1 cellular context compared by ENCODE assay signal in the genomic region with DNA sequence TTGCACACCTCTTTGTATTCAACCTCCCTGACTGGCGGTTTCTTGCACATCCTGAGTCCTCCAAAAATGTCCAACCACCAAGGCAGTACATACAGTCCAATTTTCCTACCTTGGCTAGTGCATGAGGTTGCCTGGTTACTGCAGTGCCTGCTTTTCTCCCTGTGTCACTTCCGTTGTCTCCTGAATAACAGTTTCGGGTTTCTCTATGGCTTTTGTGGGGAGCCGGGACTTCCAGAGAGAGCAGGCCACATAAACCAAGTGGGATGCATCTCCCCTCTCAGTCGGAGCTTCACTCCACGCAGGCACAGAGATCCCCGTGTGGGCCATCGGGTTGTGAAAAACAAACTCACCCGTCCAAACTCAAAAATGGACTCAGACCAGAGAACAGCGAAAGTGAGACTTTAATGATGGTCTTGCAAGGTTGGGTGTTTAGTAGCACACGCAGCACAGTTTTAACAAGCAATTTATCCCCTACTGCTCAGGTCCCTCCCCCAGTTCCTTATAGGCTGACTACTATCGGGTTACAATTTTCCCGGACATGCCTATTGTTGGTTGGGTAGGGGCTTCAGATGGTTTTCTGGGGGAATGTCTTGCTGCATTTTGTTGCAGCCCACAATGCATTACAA.
TF ChIP-seq lines count a peak whose summit lies in the region.

No MANE protein-coding gene starts in this region.

TF ChIP-seq in WTC11, 78 proteins besides CTCF, POLR2A, EP300 and RAD21 (continued from another document):
- TF ChIP-seq ATF2 (CRISPR knock-in tag; IDR thresholded peaks at IDR 0.05; ENCODE audit: borderline replicate concordance, low read depth) (no peak), ZNF416 (CRISPR knock-in tag; IDR thresholded peaks at IDR 0.05) (no peak), ZBTB21 (CRISPR knock-in tag; IDR thresholded peaks at IDR 0.05; ENCODE audit: borderline replicate concordance) (no peak)
- TF ChIP-seq, protein P1, sequence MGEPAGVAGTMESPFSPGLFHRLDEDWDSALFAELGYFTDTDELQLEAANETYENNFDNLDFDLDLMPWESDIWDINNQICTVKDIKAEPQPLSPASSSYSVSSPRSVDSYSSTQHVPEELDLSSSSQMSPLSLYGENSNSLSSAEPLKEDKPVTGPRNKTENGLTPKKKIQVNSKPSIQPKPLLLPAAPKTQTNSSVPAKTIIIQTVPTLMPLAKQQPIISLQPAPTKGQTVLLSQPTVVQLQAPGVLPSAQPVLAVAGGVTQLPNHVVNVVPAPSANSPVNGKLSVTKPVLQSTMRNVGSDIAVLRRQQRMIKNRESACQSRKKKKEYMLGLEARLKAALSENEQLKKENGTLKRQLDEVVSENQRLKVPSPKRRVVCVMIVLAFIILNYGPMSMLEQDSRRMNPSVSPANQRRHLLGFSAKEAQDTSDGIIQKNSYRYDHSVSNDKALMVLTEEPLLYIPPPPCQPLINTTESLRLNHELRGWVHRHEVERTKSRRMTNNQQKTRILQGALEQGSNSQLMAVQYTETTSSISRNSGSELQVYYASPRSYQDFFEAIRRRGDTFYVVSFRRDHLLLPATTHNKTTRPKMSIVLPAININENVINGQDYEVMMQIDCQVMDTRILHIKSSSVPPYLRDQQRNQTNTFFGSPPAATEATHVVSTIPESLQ (CRISPR knock-in tag; IDR thresholded peaks at IDR 0.05), result no peak
